In genomic region chr22:49405590-49405989, GRCh38 we compare ENCODE assay signal across 22 cellular contexts.
"Had no signal": no experiment of that assay in that cellular context is flagged by ENCODE, and none has a peak within 500 bp of the region (broad histone marks: within the 10 kb centered on the region; RNA-seq: fewer than 3 reads in every experiment).

No MANE protein-coding gene starts in this region.

- ATAC-seq: Panc1, PC-3 had no signal

- H3K36me3 Mint-ChIP-seq: IgD-negative memory B cell had no signal

- H3K4me2 ChIP-seq: KMS-11, SK-N-SH had no signal

- H3K9me3 ChIP-seq: SK-N-SH had no signal

- H3K4me3 ChIP-seq: K562 had no signal

- H3K27ac ChIP-seq: HL-60, KMS-11, RWPE1 had no signal

- H3K27ac Mint-ChIP-seq: IgD-negative memory B cell had no signal

- H3K9ac ChIP-seq: KMS-11, SK-N-SH had no signal

- H3K4me1 Mint-ChIP-seq: IgD-negative memory B cell had no signal

- DNase-seq: Kasumi-1, MM.1S, NCI-H1105, NCI-H1417, NCI-H1436 treated with DMSO at 0.1 percent for 48 hours, NCI-H1694 treated with DMSO at 0.1 percent for 48 hours, NCI-H1930, NCI-H2081, NCI-H2107, NCI-H2227 treated with DMSO at 0.1 percent for 48 hours, NCI-H524, NCI-H69, NCI-H774, PC-3, SHP77, SK-N-SH had no signal
